ENCODE assay signal across 16 cellular contexts in the genomic region with DNA sequence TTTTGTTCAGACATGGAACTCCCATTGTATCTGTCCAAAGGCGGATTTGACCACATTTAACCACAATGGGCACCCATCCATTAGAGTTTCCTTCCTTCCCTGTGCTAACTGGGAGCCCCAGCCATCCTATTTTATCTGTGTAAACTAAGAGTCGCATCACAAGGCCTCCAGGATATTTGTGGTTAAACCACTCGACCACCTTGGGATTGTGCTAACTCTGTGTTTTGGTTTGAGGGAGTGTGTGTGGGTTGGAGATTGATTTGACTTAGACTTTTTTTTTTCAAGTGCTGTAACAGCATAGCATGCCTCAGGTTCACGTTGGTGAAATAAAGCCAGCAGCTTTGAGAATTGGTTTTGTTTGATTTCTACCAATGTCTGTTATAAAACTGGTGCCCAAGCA.
A peak's percentile ranks its signal among the peaks of the same experiment; 100 is the strongest.
DNase-seq lines count a peak whose midpoint lies in the region; ATAC-seq and TF ChIP-seq lines count a peak whose summit lies in the region.
"Had no signal": no experiment of that assay in that cellular context is flagged by ENCODE, and none has a peak within 500 bp of the region (broad histone marks: within the 10 kb centered on the region; RNA-seq: fewer than 3 reads in every experiment).

No MANE protein-coding gene starts in this region.

- H3K9me3 Mint-ChIP-seq in activated naive CD4-positive, alpha-beta T cell treated with anti-CD3 and anti-CD28 coated beads, Interleukin-2, amount 50 U/mL, for 72 hours = peaks cover 8 to 22% of the 10 kb centered on the region in 2 donors
- H3K9me3 Mint-ChIP-seq in activated naive CD4-positive, alpha-beta T cell treated with anti-CD3 and anti-CD28 coated beads for 36 hours = peaks cover 9% of the 10 kb centered on the region
- peaks cover 12% of the 10 kb centered on the region for H3K9me3 Mint-ChIP-seq in T-helper 2 cell treated with Interferon-gamma antibody and Interleukin-4, amounts not matched to agents 5 μg/mL and 100 μg/mL, for 36 hours

- DNase-seq in activated naive CD4-positive, alpha-beta T cell treated with anti-CD3 and anti-CD28 coated beads, Interleukin-2, amount 50 U/mL, for 72 hours (ENCODE audit: low spot score in 2 of 2) = no peak
- no peak for DNase-seq in activated naive CD4-positive, alpha-beta T cell treated with anti-CD3 and anti-CD28 coated beads for 36 hours
- peak; percentile 35 for DNase-seq in T-helper 2 cell treated with Interferon-gamma antibody and Interleukin-4, amounts not matched to agents 5 μg/mL and 100 μg/mL, for 36 hours (ENCODE audit: low spot score)
- DNase-seq in fibroblast of peridontal ligament (ENCODE audit: extremely low read depth) = peak; percentile 84
- DNase-seq in stromal cell of bone marrow (ENCODE audit: low read depth) = peak; percentile 61
- DNase-seq in left ventricle myocardium inferior = no peak
- DNase-seq in NCI-H446 treated with DMSO at 0.1 percent for 48 hours (lab: John Stamatoyannopoulos, UW) = no peak
- DNase-seq: effector memory CD4-positive, alpha-beta T cell; foreskin melanocyte; HFFc6; NK-92 treated with Interleukin-12 subunit alpha and Interleukin-12 subunit beta, amount 100 ng/mL, for 24 hours; SIG-M5; tibial artery had no signal

- intact Hi-C loops in activated naive CD4-positive, alpha-beta T cell treated with anti-CD3 and anti-CD28 coated beads for 36 hours (cut with micrococcal nuclease) = no loop called here
- intact Hi-C loops in left ventricle myocardium inferior (cut with micrococcal nuclease) = no loop called here

- H3K27ac ChIP-seq in left ventricle myocardium inferior (replicated peaks) = no peak overlapping the region
- H3K27ac ChIP-seq: parathyroid adenoma, tibial artery had no signal

- H3K27me3 Mint-ChIP-seq in activated naive CD4-positive, alpha-beta T cell treated with anti-CD3 and anti-CD28 coated beads for 36 hours (ENCODE audit: low read depth) = no peaks in the 10 kb centered on the region
- H3K27me3 Mint-ChIP-seq in T-helper 2 cell treated with Interferon-gamma antibody and Interleukin-4, amounts not matched to agents 5 μg/mL and 100 μg/mL, for 36 hours (ENCODE audit: low read depth) = no peaks in the 10 kb centered on the region

- peaks cover 12 to 29% of the 10 kb centered on the region in 2 donors for H3K36me3 Mint-ChIP-seq in activated naive CD4-positive, alpha-beta T cell treated with anti-CD3 and anti-CD28 coated beads, Interleukin-2, amount 50 U/mL, for 72 hours
- no peaks in the 10 kb centered on the region for H3K36me3 Mint-ChIP-seq in activated naive CD4-positive, alpha-beta T cell treated with anti-CD3 and anti-CD28 coated beads for 36 hours (ENCODE audit: low read depth)
- H3K36me3 Mint-ChIP-seq in T-helper 2 cell treated with Interferon-gamma antibody and Interleukin-4, amounts not matched to agents 5 μg/mL and 100 μg/mL, for 36 hours (ENCODE audit: low read depth) = peaks cover 5% of the 10 kb centered on the region

- peak overlapping the region; percentile 74 to 92 for H3K27ac Mint-ChIP-seq in activated naive CD4-positive, alpha-beta T cell treated with anti-CD3 and anti-CD28 coated beads, Interleukin-2, amount 50 U/mL, for 72 hours
- H3K27ac Mint-ChIP-seq in activated naive CD4-positive, alpha-beta T cell treated with anti-CD3 and anti-CD28 coated beads for 36 hours = no peak overlapping the region
- no peak overlapping the region for H3K27ac Mint-ChIP-seq in T-helper 2 cell treated with Interferon-gamma antibody and Interleukin-4, amounts not matched to agents 5 μg/mL and 100 μg/mL, for 36 hours
- H3K27ac Mint-ChIP-seq: HFFc6, mesothelial cell of epicardium had no signal

- H3K27me3 ChIP-seq in left ventricle myocardium inferior (ENCODE audit: low read depth) = no peaks in the 10 kb centered on the region
- H3K27me3 ChIP-seq: tibial artery had no signal

- no peaks in the 10 kb centered on the region for H3K4me1 ChIP-seq in left ventricle myocardium inferior
- H3K4me1 ChIP-seq: parathyroid adenoma, tibial artery had no signal

- no peaks in the 10 kb centered on the region for H3K36me3 ChIP-seq in left ventricle myocardium inferior
- H3K36me3 ChIP-seq: tibial artery had no signal

- H3K4me3 Mint-ChIP-seq in activated naive CD4-positive, alpha-beta T cell treated with anti-CD3 and anti-CD28 coated beads for 36 hours = no peak overlapping the region
- no peak overlapping the region for H3K4me3 Mint-ChIP-seq in T-helper 2 cell treated with Interferon-gamma antibody and Interleukin-4, amounts not matched to agents 5 μg/mL and 100 μg/mL, for 36 hours
- H3K4me3 Mint-ChIP-seq: HFFc6, mesothelial cell of epicardium had no signal

- ATAC-seq in activated naive CD4-positive, alpha-beta T cell treated with anti-CD3 and anti-CD28 coated beads, Interleukin-2, amount 50 U/mL, for 72 hours = no peak
- ATAC-seq in HG03159 (IDR thresholded peaks at IDR 0.05; ENCODE audit: unreplicated experiment) = no peak

- no peak overlapping the region for H3K4me3 ChIP-seq in left ventricle myocardium inferior
- H3K4me3 ChIP-seq: tibial artery had no signal

- no peak for TF ChIP-seq CTCF in left ventricle myocardium inferior (IDR thresholded peaks at IDR 0.05; ENCODE audit: borderline replicate concordance)

- H3K4me1 Mint-ChIP-seq in activated naive CD4-positive, alpha-beta T cell treated with anti-CD3 and anti-CD28 coated beads for 36 hours (ENCODE audit: low read depth) = peaks cover 46% of the 10 kb centered on the region
- peaks cover 16% of the 10 kb centered on the region for H3K4me1 Mint-ChIP-seq in T-helper 2 cell treated with Interferon-gamma antibody and Interleukin-4, amounts not matched to agents 5 μg/mL and 100 μg/mL, for 36 hours (ENCODE audit: low read depth)
- H3K4me1 Mint-ChIP-seq: mesothelial cell of epicardium had no signal

- peaks cover 10% of the 10 kb centered on the region for H3K9me3 ChIP-seq in left ventricle myocardium inferior (replicated peaks)

- CTCF ChIA-PET in activated naive CD4-positive, alpha-beta T cell treated with anti-CD3 and anti-CD28 coated beads for 36 hours (lab: Charles Lee) = no interaction called here

Comparison
In these comparisons a context has a peak if more than half of its experiments do, and no peak if none do; other contexts are left out.
1. H3K27ac Mint-ChIP-seq: peak in activated naive CD4-positive, alpha-beta T cell treated with anti-CD3 and anti-CD28 coated beads, Interleukin-2, amount 50 U/mL, for 72 hours (2 of 2); none in activated naive CD4-positive, alpha-beta T cell treated with anti-CD3 and anti-CD28 coated beads for 36 hours (single experiment) and T-helper 2 cell treated with Interferon-gamma antibody and Interleukin-4, amounts not matched to agents 5 μg/mL and 100 μg/mL, for 36 hours (single experiment).
2. DNase-seq: peak in T-helper 2 cell treated with Interferon-gamma antibody and Interleukin-4, amounts not matched to agents 5 μg/mL and 100 μg/mL, for 36 hours (single experiment), fibroblast of peridontal ligament (single experiment) and stromal cell of bone marrow (single experiment); none in activated naive CD4-positive, alpha-beta T cell treated with anti-CD3 and anti-CD28 coated beads, Interleukin-2, amount 50 U/mL, for 72 hours (0 of 2), activated naive CD4-positive, alpha-beta T cell treated with anti-CD3 and anti-CD28 coated beads for 36 hours (single experiment), left ventricle myocardium inferior (single experiment) and NCI-H446 treated with DMSO at 0.1 percent for 48 hours (single experiment).